ENCODE assay signal across 9 cellular contexts in the genomic region with DNA sequence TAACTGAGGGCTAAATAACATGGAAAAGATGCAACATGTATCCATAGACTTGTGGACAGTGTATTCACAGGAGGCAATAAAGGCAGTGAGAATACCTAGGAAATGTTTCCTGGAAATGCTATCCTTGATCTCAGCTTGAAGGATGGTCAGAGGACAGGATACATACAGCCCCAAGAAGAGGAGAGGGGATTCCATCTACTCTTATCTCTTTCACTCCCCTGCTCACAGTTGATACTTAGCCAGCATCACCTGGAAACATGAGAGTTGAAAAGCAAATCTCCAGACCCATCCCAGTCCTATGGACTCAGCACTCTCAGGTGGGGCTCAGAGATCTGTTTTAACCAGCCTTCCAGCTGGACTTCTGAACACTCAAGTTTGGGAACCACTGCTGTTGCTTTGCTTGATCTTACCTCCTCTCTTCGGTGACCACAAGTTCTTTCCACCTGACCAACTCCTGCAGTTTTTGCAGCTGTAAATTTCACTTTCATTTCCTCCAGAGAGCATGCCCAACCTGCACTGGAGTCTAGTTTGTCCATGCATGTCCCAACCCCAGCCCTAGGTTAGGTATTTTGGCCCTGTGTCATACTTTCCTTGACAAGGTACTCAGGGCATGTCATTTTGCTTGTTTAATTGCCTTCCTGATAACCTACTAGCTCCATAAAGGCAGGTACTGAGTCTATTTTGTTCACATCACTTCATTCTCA. TPM values are rescaled to one million over a fixed set of nuclear protein-coding genes. Genes with fewer than 3 reads are reported as not detected.
DNase-seq lines count a peak whose midpoint lies in the region; ATAC-seq and TF ChIP-seq lines count a peak whose summit lies in the region.
"Had no signal": no experiment of that assay in that cellular context is flagged by ENCODE, and none has a peak within 500 bp of the region (broad histone marks: within the 10 kb centered on the region; RNA-seq: fewer than 3 reads in every experiment).

No MANE protein-coding gene starts in this region.

- 27 to 55% methylated on average over 1 of the region's 1 CpG for WGBS in upper lobe of left lung, 2 donors

- H3K27me3 ChIP-seq in upper lobe of left lung, result no peaks in the 10 kb centered on the region

- no peak overlapping the region for H3K4me3 ChIP-seq in upper lobe of left lung
- H3K4me3 ChIP-seq: lung had no signal

- peak overlapping the region in 2 of 4 donors; percentile 4 to 36 for H3K27ac ChIP-seq in upper lobe of left lung

- no peaks in the 10 kb centered on the region for H3K36me3 ChIP-seq in upper lobe of left lung

- ATAC-seq in HG03066 (IDR thresholded peaks at IDR 0.05; ENCODE audit: low read depth, unreplicated experiment) (peak; percentile 98), upper lobe of left lung (ENCODE audit: low FRiP score in 2 of 2) (peak; percentile 17 to 77)

- no peaks in the 10 kb centered on the region for H3K9me3 Mint-ChIP-seq in activated naive CD4-positive, alpha-beta T cell treated with anti-CD3 and anti-CD28 coated beads, Interleukin-2, amount 10 ng/mL, durations not matched to agents 7 days and 5 days
- no peaks in the 10 kb centered on the region for H3K9me3 Mint-ChIP-seq in activated naive CD8-positive, alpha-beta T cell treated with anti-CD3 and anti-CD28 coated beads for 36 hours
- H3K9me3 Mint-ChIP-seq in HFFc6, result no peaks in the 10 kb centered on the region

- no peak for TF ChIP-seq EP300 in upper lobe of left lung (IDR thresholded peaks at IDR 0.05)

- peak overlapping the region; percentile 59 for H3K27ac Mint-ChIP-seq in activated naive CD4-positive, alpha-beta T cell treated with anti-CD3 and anti-CD28 coated beads, Interleukin-2, amount 10 ng/mL, durations not matched to agents 7 days and 5 days
- H3K27ac Mint-ChIP-seq in activated naive CD8-positive, alpha-beta T cell treated with anti-CD3 and anti-CD28 coated beads for 36 hours, result no peak overlapping the region
- H3K27ac Mint-ChIP-seq in HFFc6, result no peak overlapping the region

- H3K4me3 Mint-ChIP-seq in activated naive CD4-positive, alpha-beta T cell treated with anti-CD3 and anti-CD28 coated beads, Interleukin-2, amount 10 ng/mL, durations not matched to agents 7 days and 5 days, result peak overlapping the region; percentile 29
- H3K4me3 Mint-ChIP-seq in activated naive CD8-positive, alpha-beta T cell treated with anti-CD3 and anti-CD28 coated beads for 36 hours, result no peak overlapping the region
- no peak overlapping the region for H3K4me3 Mint-ChIP-seq in HFFc6

- peaks cover 54% of the 10 kb centered on the region for H3K36me3 Mint-ChIP-seq in activated naive CD4-positive, alpha-beta T cell treated with anti-CD3 and anti-CD28 coated beads, Interleukin-2, amount 10 ng/mL, durations not matched to agents 7 days and 5 days
- peaks cover 42% of the 10 kb centered on the region for H3K36me3 Mint-ChIP-seq in activated naive CD8-positive, alpha-beta T cell treated with anti-CD3 and anti-CD28 coated beads for 36 hours
- peaks cover 4% of the 10 kb centered on the region; the same call in 1 of the 2 replicates for H3K36me3 Mint-ChIP-seq in HFFc6 (ENCODE audit: low read depth)

- H3K4me1 ChIP-seq in upper lobe of left lung, result peaks cover 27 to 38% (median 33%) of the 10 kb centered on the region in 4 donors

- DNase-seq in activated naive CD4-positive, alpha-beta T cell treated with anti-CD3 and anti-CD28 coated beads, Interleukin-2, amount 10 ng/mL, durations not matched to agents 7 days and 5 days, result peak; percentile 58
- no peak for DNase-seq in activated naive CD4-positive, alpha-beta T cell treated with Interleukin-2 at 50 U/mL for 16 hours
- peak; percentile 22 for DNase-seq in activated naive CD8-positive, alpha-beta T cell treated with anti-CD3 and anti-CD28 coated beads for 36 hours
- DNase-seq in upper lobe of left lung (peak in 1 of 2 donors; percentile 61), SHP77 treated with DMSO at 0.1 percent for 48 hours (lab: John Stamatoyannopoulos, UW) (no peak), kidney glomerular epithelial cell (lab: John Stamatoyannopoulos, UW) (no peak), HFFc6 (no peak)

- CTCF ChIA-PET in activated naive CD4-positive, alpha-beta T cell treated with anti-CD3 and anti-CD28 coated beads, Interleukin-2, amount 10 ng/mL, durations not matched to agents 7 days and 5 days (lab: Charles Lee), result no interaction called here

- H3K4me1 Mint-ChIP-seq in activated naive CD4-positive, alpha-beta T cell treated with anti-CD3 and anti-CD28 coated beads, Interleukin-2, amount 10 ng/mL, durations not matched to agents 7 days and 5 days, result peaks cover 65% of the 10 kb centered on the region
- peaks cover 66% of the 10 kb centered on the region for H3K4me1 Mint-ChIP-seq in activated naive CD8-positive, alpha-beta T cell treated with anti-CD3 and anti-CD28 coated beads for 36 hours
- peaks cover 40% of the 10 kb centered on the region for H3K4me1 Mint-ChIP-seq in HFFc6 (ENCODE audit: low read depth)

- no peaks in the 10 kb centered on the region for H3K9me3 ChIP-seq in upper lobe of left lung

- no peaks in the 10 kb centered on the region for H3K27me3 Mint-ChIP-seq in activated naive CD4-positive, alpha-beta T cell treated with anti-CD3 and anti-CD28 coated beads, Interleukin-2, amount 10 ng/mL, durations not matched to agents 7 days and 5 days
- no peaks in the 10 kb centered on the region for H3K27me3 Mint-ChIP-seq in activated naive CD8-positive, alpha-beta T cell treated with anti-CD3 and anti-CD28 coated beads for 36 hours
- no peaks in the 10 kb centered on the region; the same call in 1 of the 2 replicates for H3K27me3 Mint-ChIP-seq in HFFc6 (ENCODE audit: insufficient read depth)

- TF ChIP-seq CTCF in upper lobe of left lung (IDR thresholded peaks at IDR 0.05), result no peak
- TF ChIP-seq CTCF in HFFc6 (IDR thresholded peaks at IDR 0.05), result no peak

- TF ChIP-seq POLR2A in upper lobe of left lung (IDR thresholded peaks at IDR 0.05), result no peak

RNA-seq across cellular contexts. Expression of a gene that starts 10.4 kb away (rescaled TPM):
- total RNA-seq in activated naive CD8-positive, alpha-beta T cell treated with anti-CD3 and anti-CD28 coated beads for 36 hours, result 10 to 100 TPM; 16.6 to 16.7 TPM
- total RNA-seq in upper lobe of left lung, result 10 to 100 TPM; 21.2 to 58.8 (median 40.7) TPM
- 10 to 100 TPM; 20.4 to 31.3 (median 28.9) TPM for total RNA-seq in HFFc6 (2021; fragmentation: NEBNext Ultra II Directional; extraction: Animal tissue kit (Norgen Biotek cat#: 25700))

Comparison
In these comparisons a context has a peak if more than half of its experiments do, and no peak if none do; other contexts are left out.
1. DNase-seq: peak in activated naive CD4-positive, alpha-beta T cell treated with anti-CD3 and anti-CD28 coated beads, Interleukin-2, amount 10 ng/mL, durations not matched to agents 7 days and 5 days (single experiment) and activated naive CD8-positive, alpha-beta T cell treated with anti-CD3 and anti-CD28 coated beads for 36 hours (single experiment); none in activated naive CD4-positive, alpha-beta T cell treated with Interleukin-2 at 50 U/mL for 16 hours (single experiment), SHP77 treated with DMSO at 0.1 percent for 48 hours (single experiment), kidney glomerular epithelial cell (single experiment) and HFFc6 (single experiment).